Comparison of ENCODE assay signal across 1 cellular context in the genomic region with DNA sequence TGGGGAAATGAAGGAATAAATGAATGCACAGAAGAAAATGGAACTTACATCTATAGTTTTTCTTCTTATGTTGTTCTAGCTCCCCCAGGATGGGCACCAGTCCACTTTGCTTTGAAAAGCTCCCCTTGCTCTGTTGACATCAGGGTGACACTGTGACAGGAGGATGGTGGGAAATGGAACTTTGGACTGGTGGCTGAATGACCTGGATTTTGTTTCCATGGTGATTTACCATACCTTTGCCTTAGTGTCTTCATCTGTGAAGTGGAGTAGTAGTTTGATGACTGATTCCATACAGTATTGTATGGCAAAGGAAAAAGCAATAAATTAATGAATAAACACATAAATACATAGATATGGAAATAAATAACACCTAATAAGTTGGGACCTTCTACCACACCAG.
TF ChIP-seq lines count a peak whose summit lies in the region.

No MANE protein-coding gene starts in this region.

TF ChIP-seq in HepG2, 621 proteins besides CTCF, POLR2A, EP300 and RAD21 (continued from another document):
- TF ChIP-seq RFXAP (CRISPR knock-in tag; IDR thresholded peaks at IDR 0.05; ENCODE audit: borderline replicate concordance) (no peak), ATM (IDR thresholded peaks at IDR 0.05; ENCODE audit: borderline replicate concordance) (no peak), ZNF3 (CRISPR knock-in tag; IDR thresholded peaks at IDR 0.05) (peak; percentile 70; the same call in 1 of the 2 replicates), NFKB2 (CRISPR knock-in tag; IDR thresholded peaks at IDR 0.05; ENCODE audit: borderline replicate concordance) (no peak), NR3C1 (CRISPR knock-in tag; IDR thresholded peaks at IDR 0.05) (no peak), NCOA1 (CRISPR knock-in tag; IDR thresholded peaks at IDR 0.05) (no peak), KDM3A (CRISPR knock-in tag; IDR thresholded peaks at IDR 0.05; ENCODE audit: low read depth) (no peak), POLR2AphosphoS2 (IDR thresholded peaks at IDR 0.05; ENCODE audit: low read depth, low read length) (no peak), HNF4A (CRISPR knock-in tag; IDR thresholded peaks at IDR 0.05) (peak; percentile 42; the same call in 1 of the 2 replicates), IRX3 (CRISPR knock-in tag; IDR thresholded peaks at IDR 0.05; ENCODE audit: borderline replicate concordance, low read depth) (no peak), ZNF143 (CRISPR knock-in tag; IDR thresholded peaks at IDR 0.05) (peak; percentile 39; the same call in 1 of the 2 replicates), ZSCAN20 (CRISPR knock-in tag; IDR thresholded peaks at IDR 0.05; ENCODE audit: borderline replicate concordance) (no peak), ZFP37 (CRISPR knock-in tag; IDR thresholded peaks at IDR 0.05; ENCODE audit: borderline replicate concordance) (no peak), ZNF350 (CRISPR knock-in tag; IDR thresholded peaks at IDR 0.05; ENCODE audit: borderline replicate concordance, low read depth) (no peak), MIER2 (CRISPR knock-in tag; IDR thresholded peaks at IDR 0.05) (no peak), ZMYM3 (CRISPR knock-in tag; IDR thresholded peaks at IDR 0.05) (no peak), EEA1 (CRISPR knock-in tag; IDR thresholded peaks at IDR 0.05; ENCODE audit: borderline replicate concordance) (no peak), DNMT3B (CRISPR knock-in tag; conservative IDR thresholded peaks at IDR 0.05) (no peak), ZNF629 (CRISPR knock-in tag; conservative IDR thresholded peaks at IDR 0.05) (peak; percentile 77), ZNF75D (CRISPR knock-in tag; IDR thresholded peaks at IDR 0.05; ENCODE audit: borderline replicate concordance) (no peak), ZNF292 (CRISPR knock-in tag; IDR thresholded peaks at IDR 0.05; ENCODE audit: borderline replicate concordance, low read depth) (no peak), KDM1A (CRISPR knock-in tag; IDR thresholded peaks at IDR 0.05) (no peak), ZNF317 (CRISPR knock-in tag; IDR thresholded peaks at IDR 0.05) (no peak), ZNF484 (CRISPR knock-in tag; IDR thresholded peaks at IDR 0.05; ENCODE audit: borderline replicate concordance, low read depth) (no peak), ZNF780A (CRISPR knock-in tag; IDR thresholded peaks at IDR 0.05) (no peak), ATF7 (IDR thresholded peaks at IDR 0.05) (no peak), ATF7 (CRISPR knock-in tag; IDR thresholded peaks at IDR 0.05) (no peak), RFX1 (IDR thresholded peaks at IDR 0.05) (0 out of 2 replicates have a peak, but pooled peaks have one; percentile 15), ZNF543 (CRISPR knock-in tag; IDR thresholded peaks at IDR 0.05) (no peak), TCF7 (IDR thresholded peaks at IDR 0.05; ENCODE audit: low read depth) (no peak)
- TF ChIP-seq, protein P1, sequence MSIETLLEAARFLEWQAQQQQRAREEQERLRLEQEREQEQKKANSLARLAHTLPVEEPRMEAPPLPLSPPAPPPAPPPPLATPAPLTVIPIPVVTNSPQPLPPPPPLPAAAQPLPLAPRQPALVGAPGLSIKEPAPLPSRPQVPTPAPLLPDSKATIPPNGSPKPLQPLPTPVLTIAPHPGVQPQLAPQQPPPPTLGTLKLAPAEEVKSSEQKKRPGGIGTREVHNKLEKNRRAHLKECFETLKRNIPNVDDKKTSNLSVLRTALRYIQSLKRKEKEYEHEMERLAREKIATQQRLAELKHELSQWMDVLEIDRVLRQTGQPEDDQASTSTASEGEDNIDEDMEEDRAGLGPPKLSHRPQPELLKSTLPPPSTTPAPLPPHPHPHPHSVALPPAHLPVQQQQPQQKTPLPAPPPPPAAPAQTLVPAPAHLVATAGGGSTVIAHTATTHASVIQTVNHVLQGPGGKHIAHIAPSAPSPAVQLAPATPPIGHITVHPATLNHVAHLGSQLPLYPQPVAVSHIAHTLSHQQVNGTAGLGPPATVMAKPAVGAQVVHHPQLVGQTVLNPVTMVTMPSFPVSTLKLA (IDR thresholded peaks at IDR 0.05): no peak
- TF ChIP-seq, protein P2, sequence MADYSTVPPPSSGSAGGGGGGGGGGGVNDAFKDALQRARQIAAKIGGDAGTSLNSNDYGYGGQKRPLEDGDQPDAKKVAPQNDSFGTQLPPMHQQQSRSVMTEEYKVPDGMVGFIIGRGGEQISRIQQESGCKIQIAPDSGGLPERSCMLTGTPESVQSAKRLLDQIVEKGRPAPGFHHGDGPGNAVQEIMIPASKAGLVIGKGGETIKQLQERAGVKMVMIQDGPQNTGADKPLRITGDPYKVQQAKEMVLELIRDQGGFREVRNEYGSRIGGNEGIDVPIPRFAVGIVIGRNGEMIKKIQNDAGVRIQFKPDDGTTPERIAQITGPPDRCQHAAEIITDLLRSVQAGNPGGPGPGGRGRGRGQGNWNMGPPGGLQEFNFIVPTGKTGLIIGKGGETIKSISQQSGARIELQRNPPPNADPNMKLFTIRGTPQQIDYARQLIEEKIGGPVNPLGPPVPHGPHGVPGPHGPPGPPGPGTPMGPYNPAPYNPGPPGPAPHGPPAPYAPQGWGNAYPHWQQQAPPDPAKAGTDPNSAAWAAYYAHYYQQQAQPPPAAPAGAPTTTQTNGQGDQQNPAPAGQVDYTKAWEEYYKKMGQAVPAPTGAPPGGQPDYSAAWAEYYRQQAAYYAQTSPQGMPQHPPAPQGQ (CRISPR knock-in tag; IDR thresholded peaks at IDR 0.05; ENCODE audit: borderline replicate concordance): no peak
- TF ChIP-seq, protein P3, sequence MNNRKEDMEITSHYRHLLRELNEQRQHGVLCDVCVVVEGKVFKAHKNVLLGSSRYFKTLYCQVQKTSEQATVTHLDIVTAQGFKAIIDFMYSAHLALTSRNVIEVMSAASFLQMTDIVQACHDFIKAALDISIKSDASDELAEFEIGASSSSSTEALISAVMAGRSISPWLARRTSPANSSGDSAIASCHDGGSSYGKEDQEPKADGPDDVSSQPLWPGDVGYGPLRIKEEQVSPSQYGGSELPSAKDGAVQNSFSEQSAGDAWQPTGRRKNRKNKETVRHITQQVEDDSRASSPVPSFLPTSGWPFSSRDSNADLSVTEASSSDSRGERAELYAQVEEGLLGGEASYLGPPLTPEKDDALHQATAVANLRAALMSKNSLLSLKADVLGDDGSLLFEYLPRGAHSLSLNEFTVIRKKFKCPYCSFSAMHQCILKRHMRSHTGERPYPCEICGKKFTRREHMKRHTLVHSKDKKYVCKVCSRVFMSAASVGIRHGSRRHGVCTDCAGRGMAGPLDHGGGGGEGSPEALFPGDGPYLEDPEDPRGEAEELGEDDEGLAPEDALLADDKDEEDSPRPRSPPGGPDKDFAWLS (CRISPR knock-in tag; IDR thresholded peaks at IDR 0.05; ENCODE audit: borderline replicate concordance): no peak
- TF ChIP-seq, protein P4, sequence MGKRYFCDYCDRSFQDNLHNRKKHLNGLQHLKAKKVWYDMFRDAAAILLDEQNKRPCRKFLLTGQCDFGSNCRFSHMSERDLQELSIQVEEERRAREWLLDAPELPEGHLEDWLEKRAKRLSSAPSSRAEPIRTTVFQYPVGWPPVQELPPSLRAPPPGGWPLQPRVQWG (CRISPR knock-in tag; IDR thresholded peaks at IDR 0.05; ENCODE audit: borderline replicate concordance, low read depth): no peak
- TF ChIP-seq, protein P5, sequence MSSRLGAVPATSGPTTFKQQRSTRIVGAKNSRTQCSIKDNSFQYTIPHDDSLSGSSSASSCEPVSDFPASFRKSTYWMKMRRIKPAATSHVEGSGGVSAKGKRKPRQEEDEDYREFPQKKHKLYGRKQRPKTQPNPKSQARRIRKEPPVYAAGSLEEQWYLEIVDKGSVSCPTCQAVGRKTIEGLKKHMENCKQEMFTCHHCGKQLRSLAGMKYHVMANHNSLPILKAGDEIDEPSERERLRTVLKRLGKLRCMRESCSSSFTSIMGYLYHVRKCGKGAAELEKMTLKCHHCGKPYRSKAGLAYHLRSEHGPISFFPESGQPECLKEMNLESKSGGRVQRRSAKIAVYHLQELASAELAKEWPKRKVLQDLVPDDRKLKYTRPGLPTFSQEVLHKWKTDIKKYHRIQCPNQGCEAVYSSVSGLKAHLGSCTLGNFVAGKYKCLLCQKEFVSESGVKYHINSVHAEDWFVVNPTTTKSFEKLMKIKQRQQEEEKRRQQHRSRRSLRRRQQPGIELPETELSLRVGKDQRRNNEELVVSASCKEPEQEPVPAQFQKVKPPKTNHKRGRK (CRISPR knock-in tag; IDR thresholded peaks at IDR 0.05): no peak
- TF ChIP-seq, protein P6, sequence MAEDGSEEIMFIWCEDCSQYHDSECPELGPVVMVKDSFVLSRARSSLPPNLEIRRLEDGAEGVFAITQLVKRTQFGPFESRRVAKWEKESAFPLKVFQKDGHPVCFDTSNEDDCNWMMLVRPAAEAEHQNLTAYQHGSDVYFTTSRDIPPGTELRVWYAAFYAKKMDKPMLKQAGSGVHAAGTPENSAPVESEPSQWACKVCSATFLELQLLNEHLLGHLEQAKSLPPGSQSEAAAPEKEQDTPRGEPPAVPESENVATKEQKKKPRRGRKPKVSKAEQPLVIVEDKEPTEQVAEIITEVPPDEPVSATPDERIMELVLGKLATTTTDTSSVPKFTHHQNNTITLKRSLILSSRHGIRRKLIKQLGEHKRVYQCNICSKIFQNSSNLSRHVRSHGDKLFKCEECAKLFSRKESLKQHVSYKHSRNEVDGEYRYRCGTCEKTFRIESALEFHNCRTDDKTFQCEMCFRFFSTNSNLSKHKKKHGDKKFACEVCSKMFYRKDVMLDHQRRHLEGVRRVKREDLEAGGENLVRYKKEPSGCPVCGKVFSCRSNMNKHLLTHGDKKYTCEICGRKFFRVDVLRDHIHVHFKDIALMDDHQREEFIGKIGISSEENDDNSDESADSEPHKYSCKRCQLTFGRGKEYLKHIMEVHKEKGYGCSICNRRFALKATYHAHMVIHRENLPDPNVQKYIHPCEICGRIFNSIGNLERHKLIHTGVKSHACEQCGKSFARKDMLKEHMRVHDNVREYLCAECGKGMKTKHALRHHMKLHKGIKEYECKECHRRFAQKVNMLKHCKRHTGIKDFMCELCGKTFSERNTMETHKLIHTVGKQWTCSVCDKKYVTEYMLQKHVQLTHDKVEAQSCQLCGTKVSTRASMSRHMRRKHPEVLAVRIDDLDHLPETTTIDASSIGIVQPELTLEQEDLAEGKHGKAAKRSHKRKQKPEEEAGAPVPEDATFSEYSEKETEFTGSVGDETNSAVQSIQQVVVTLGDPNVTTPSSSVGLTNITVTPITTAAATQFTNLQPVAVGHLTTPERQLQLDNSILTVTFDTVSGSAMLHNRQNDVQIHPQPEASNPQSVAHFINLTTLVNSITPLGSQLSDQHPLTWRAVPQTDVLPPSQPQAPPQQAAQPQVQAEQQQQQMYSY (CRISPR knock-in tag; IDR thresholded peaks at IDR 0.05): no peak
TF ChIP-seq in HepG2: peak in this region for 7.
